10 cellular contexts compared by ENCODE assay signal in genomic region chr9:715743-716400, GRCh38.
A peak's percentile ranks its signal among the peaks of the same experiment; 100 is the strongest.
DNase-seq lines count a peak whose midpoint lies in the region; ATAC-seq and TF ChIP-seq lines count a peak whose summit lies in the region.
"Had no signal": no experiment of that assay in that cellular context is flagged by ENCODE, and none has a peak within 500 bp of the region (broad histone marks: within the 10 kb centered on the region; RNA-seq: fewer than 3 reads in every experiment).

No MANE protein-coding gene starts in this region.

- intact Hi-C loops in mammary epithelial cell (cut with micrococcal nuclease), result no loop called here

- no peaks in the 10 kb centered on the region for H3K9me3 ChIP-seq in mammary epithelial cell (replicated peaks; ENCODE audit: insufficient read depth, low read length)
- no peaks in the 10 kb centered on the region for H3K9me3 ChIP-seq in hepatocyte (ENCODE audit: low read depth)
- H3K9me3 ChIP-seq in skeletal muscle satellite cell (replicated peaks; ENCODE audit: low read length), result no peaks in the 10 kb centered on the region
- H3K9me3 ChIP-seq in trophoblast cell (ENCODE audit: insufficient read depth, low read depth, low read length), result peaks cover 1% of the 10 kb centered on the region

- H3K4me2 ChIP-seq in mammary epithelial cell (ENCODE audit: insufficient read depth, low read depth, low read length) (peak overlapping the region; percentile 44), hepatocyte (peak overlapping the region; percentile 49), skeletal muscle satellite cell (ENCODE audit: low read length) (peak overlapping the region; percentile 56), trophoblast cell (ENCODE audit: low read length) (no peak overlapping the region)

- no peak overlapping the region for H4K8ac ChIP-seq in trophoblast cell (ENCODE audit: low read depth, low read length)

- no peak overlapping the region for H2BK120ac ChIP-seq in trophoblast cell (ENCODE audit: insufficient read depth, low read length, poor library complexity)

- H3K4me1 ChIP-seq in mammary epithelial cell (ENCODE audit: insufficient read depth, low read length), result peaks cover 18% of the 10 kb centered on the region
- peaks cover 36% of the 10 kb centered on the region for H3K4me1 ChIP-seq in hepatocyte (ENCODE audit: insufficient read depth)
- peaks cover 66% of the 10 kb centered on the region for H3K4me1 ChIP-seq in skeletal muscle satellite cell (ENCODE audit: control insufficient read depth, insufficient read depth, low read length)
- peaks cover 25 to 30% of the 10 kb centered on the region in 2 experiments for H3K4me1 ChIP-seq in trophoblast cell (ENCODE audit: control insufficient read depth in 1 of 2, insufficient read depth in 2 of 2, low read length in 2 of 2)

- H3K4ac ChIP-seq in trophoblast cell (ENCODE audit: low read depth, low read length), result no peak overlapping the region

- H3K23ac ChIP-seq in trophoblast cell (ENCODE audit: low read length), result no peak overlapping the region

- peaks cover 30% of the 10 kb centered on the region for H3K79me1 ChIP-seq in trophoblast cell (ENCODE audit: low read length)

- H2AFZ ChIP-seq in mammary epithelial cell (ENCODE audit: low read depth, low read length) (no peak overlapping the region), hepatocyte (no peak overlapping the region), trophoblast cell (ENCODE audit: insufficient read depth, low read length, poor library complexity) (no peak overlapping the region)

- peaks cover 98% of the 10 kb centered on the region for H3K79me2 ChIP-seq in mammary epithelial cell (ENCODE audit: insufficient read depth, low read length)
- H3K79me2 ChIP-seq in hepatocyte, result peaks cover 91% of the 10 kb centered on the region
- H3K79me2 ChIP-seq in trophoblast cell (ENCODE audit: control insufficient read depth, insufficient read depth, low read length, poor library complexity), result peaks cover 25% of the 10 kb centered on the region

- no peaks in the 10 kb centered on the region for H3K9me2 ChIP-seq in hepatocyte (replicated peaks; ENCODE audit: insufficient read depth)

- H3K4me3 ChIP-seq in mammary epithelial cell (replicated peaks in 1 of 3; ENCODE audit: insufficient read depth in 1 of 3, low read depth in 2 of 3, low read length in 3 of 3) (no peak overlapping the region), hepatocyte (no peak overlapping the region), skeletal muscle satellite cell (ENCODE audit: low read length) (peak overlapping the region; percentile 9), trophoblast cell (ENCODE audit: low read depth, low read length) (no peak overlapping the region)

- in situ Hi-C loops in mammary epithelial cell (cut with MboI; ENCODE audit: low sequenced_read_pairs in 2 of 2), result no loop called here

- no peak overlapping the region for H4K91ac ChIP-seq in trophoblast cell (ENCODE audit: low read depth, low read length)

- H3K27ac ChIP-seq in mammary epithelial cell (ENCODE audit: insufficient read depth, low read depth, low read length) (peak overlapping the region; percentile 41), hepatocyte (peak overlapping the region; percentile 26), trophoblast cell (ENCODE audit: low read depth, low read length) (no peak overlapping the region)
- H3K27ac ChIP-seq: WERI-Rb-1 had no signal

- no TSS peak for BruUV-seq in mammary epithelial cell (replicated peaks; lab: Mats Ljungman, UMichigan)

- dilution Hi-C loops in mammary epithelial cell (cut with HindIII; ENCODE audit: low sequenced_read_pairs), result no loop called here

- no peak overlapping the region for H2AK5ac ChIP-seq in trophoblast cell (ENCODE audit: low read length)

- H3K14ac ChIP-seq in trophoblast cell (ENCODE audit: low read length), result no peak overlapping the region

- no peaks in the 10 kb centered on the region for H4K20me1 ChIP-seq in mammary epithelial cell (ENCODE audit: insufficient read depth, low read length)
- no peaks in the 10 kb centered on the region for H4K20me1 ChIP-seq in hepatocyte (ENCODE audit: insufficient read depth, poor library complexity, severe bottlenecking)

- H2BK5ac ChIP-seq in trophoblast cell (ENCODE audit: low read depth, low read length, poor library complexity), result no peak overlapping the region

- no peak overlapping the region for H4K12ac ChIP-seq in trophoblast cell (ENCODE audit: low read depth, low read length)

- no peak for ATAC-seq in GM19395 (IDR thresholded peaks at IDR 0.05; ENCODE audit: unreplicated experiment)

- TF ChIP-seq CTCF in mammary epithelial cell (conservative IDR thresholded peaks at IDR 0.05 in 1 of 2, IDR thresholded peaks at IDR 0.05 in 1 of 2; ENCODE audit: extremely low read depth in 1 of 2, insufficient read depth in 1 of 2, low read depth in 1 of 2, low read length in 2 of 2), result no peak
- no peak for TF ChIP-seq CTCF in hepatocyte (IDR thresholded peaks at IDR 0.05; ENCODE audit: poor library complexity)

- WGBS in mammary epithelial cell (ENCODE audit: low coverage, missing lambda C conversion rate), result 40% methylated on average over 3 of the region's 3 CpGs
- 79% methylated on average over 3 of the region's 3 CpGs for WGBS in hepatocyte (ENCODE audit: low lambda C conversion rate, missing lambda C conversion rate)
- no CpG with 5 or more reads among the region's 3 CpGs for WGBS in trophoblast cell (ENCODE audit: extremely low coverage, insufficient coverage, insufficient read length)

- CTCF ChIA-PET in mammary epithelial cell (lab: Charles Lee; ENCODE audit: low non-redundant PET), result no interaction called here

- H2BK12ac ChIP-seq in trophoblast cell (ENCODE audit: low read length), result no peak overlapping the region

- H3K36me3 ChIP-seq in mammary epithelial cell (ENCODE audit: insufficient read depth, low read length) (peaks cover 36% of the 10 kb centered on the region), hepatocyte (replicated peaks; ENCODE audit: insufficient read depth, low read depth) (no peaks in the 10 kb centered on the region), skeletal muscle satellite cell (ENCODE audit: insufficient read depth, low read length) (peaks cover 32% of the 10 kb centered on the region), trophoblast cell (ENCODE audit: control insufficient read depth in 1 of 2, insufficient read depth in 2 of 2, low read length in 2 of 2) (peaks cover 31 to 48% of the 10 kb centered on the region in 2 experiments)

- no peaks in the 10 kb centered on the region for H3K27me3 ChIP-seq in mammary epithelial cell (ENCODE audit: insufficient read depth, low read length)
- H3K27me3 ChIP-seq in hepatocyte, result no peaks in the 10 kb centered on the region
- no peaks in the 10 kb centered on the region for H3K27me3 ChIP-seq in skeletal muscle satellite cell (ENCODE audit: control insufficient read depth, insufficient read depth, low read length)
- no peaks in the 10 kb centered on the region for H3K27me3 ChIP-seq in trophoblast cell (ENCODE audit: insufficient read depth, low read length)

- DNase-seq in EH (ENCODE audit: low read depth) (peak; percentile 61), mammary epithelial cell (peak; percentile 55), hepatocyte (ENCODE audit: low spot score) (no peak), COLO668 (lab: John Stamatoyannopoulos, UW; ENCODE audit: unreplicated experiment) (no peak), COR-L47 (lab: John Stamatoyannopoulos, UW) (no peak), trophoblast cell (no peak)
- DNase-seq: activated effector memory CD4-positive, alpha-beta T cell treated with Interleukin-2 at 50 U/mL for 16 hours; WERI-Rb-1 had no signal

- no peak overlapping the region for H3K18ac ChIP-seq in trophoblast cell (ENCODE audit: low read length)

- H3K9ac ChIP-seq in mammary epithelial cell (ENCODE audit: insufficient read depth, low read length) (no peak overlapping the region), skeletal muscle satellite cell (ENCODE audit: low read depth, low read length) (peak overlapping the region; percentile 73), trophoblast cell (ENCODE audit: low read length) (no peak overlapping the region)

Comparison
In these comparisons a context has a peak if more than half of its experiments do, and no peak if none do; other contexts are left out.
1. DNase-seq: peak in EH (single experiment) and mammary epithelial cell (single experiment); none in hepatocyte (single experiment), COLO668 (single experiment), COR-L47 (single experiment) and trophoblast cell (0 of 2).